ENCODE assay signal across 1 cellular context in genomic region chr17:44947461-44948314, GRCh38.
TF ChIP-seq lines count a peak whose summit lies in the region.

TSS of gene KIF18B (minus strand) at chr17:44947773. CDS start at chr17:44936344, 11,429 bp downstream.

TF ChIP-seq in HepG2, 621 proteins besides CTCF, POLR2A, EP300 and RAD21 (continued from another document and continues in another):
- TF ChIP-seq, protein P1, sequence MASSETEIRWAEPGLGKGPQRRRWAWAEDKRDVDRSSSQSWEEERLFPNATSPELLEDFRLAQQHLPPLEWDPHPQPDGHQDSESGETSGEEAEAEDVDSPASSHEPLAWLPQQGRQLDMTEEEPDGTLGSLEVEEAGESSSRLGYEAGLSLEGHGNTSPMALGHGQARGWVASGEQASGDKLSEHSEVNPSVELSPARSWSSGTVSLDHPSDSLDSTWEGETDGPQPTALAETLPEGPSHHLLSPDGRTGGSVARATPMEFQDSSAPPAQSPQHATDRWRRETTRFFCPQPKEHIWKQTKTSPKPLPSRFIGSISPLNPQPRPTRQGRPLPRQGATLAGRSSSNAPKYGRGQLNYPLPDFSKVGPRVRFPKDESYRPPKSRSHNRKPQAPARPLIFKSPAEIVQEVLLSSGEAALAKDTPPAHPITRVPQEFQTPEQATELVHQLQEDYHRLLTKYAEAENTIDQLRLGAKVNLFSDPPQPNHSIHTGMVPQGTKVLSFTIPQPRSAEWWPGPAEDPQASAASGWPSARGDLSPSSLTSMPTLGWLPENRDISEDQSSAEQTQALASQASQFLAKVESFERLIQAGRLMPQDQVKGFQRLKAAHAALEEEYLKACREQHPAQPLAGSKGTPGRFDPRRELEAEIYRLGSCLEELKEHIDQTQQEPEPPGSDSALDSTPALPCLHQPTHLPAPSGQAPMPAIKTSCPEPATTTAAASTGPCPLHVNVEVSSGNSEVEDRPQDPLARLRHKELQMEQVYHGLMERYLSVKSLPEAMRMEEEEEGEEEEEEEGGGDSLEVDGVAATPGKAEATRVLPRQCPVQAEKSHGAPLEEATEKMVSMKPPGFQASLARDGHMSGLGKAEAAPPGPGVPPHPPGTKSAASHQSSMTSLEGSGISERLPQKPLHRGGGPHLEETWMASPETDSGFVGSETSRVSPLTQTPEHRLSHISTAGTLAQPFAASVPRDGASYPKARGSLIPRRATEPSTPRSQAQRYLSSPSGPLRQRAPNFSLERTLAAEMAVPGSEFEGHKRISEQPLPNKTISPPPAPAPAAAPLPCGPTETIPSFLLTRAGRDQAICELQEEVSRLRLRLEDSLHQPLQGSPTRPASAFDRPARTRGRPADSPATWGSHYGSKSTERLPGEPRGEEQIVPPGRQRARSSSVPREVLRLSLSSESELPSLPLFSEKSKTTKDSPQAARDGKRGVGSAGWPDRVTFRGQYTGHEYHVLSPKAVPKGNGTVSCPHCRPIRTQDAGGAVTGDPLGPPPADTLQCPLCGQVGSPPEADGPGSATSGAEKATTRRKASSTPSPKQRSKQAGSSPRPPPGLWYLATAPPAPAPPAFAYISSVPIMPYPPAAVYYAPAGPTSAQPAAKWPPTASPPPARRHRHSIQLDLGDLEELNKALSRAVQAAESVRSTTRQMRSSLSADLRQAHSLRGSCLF (CRISPR knock-in tag; IDR thresholded peaks at IDR 0.05; ENCODE audit: borderline replicate concordance) = 0 out of 2 replicates have a peak, but pooled peaks have one; percentile 73
- no peak for TF ChIP-seq AKAP8 (CRISPR knock-in tag; IDR thresholded peaks at IDR 0.05)
- TF ChIP-seq SMARCE1 (IDR thresholded peaks at IDR 0.05; ENCODE audit: borderline replicate concordance) = no peak
- no peak for TF ChIP-seq NR2F1 (CRISPR knock-in tag; IDR thresholded peaks at IDR 0.05)
- TF ChIP-seq ZFP1 (CRISPR knock-in tag; IDR thresholded peaks at IDR 0.05) = no peak
- TF ChIP-seq, protein P2, sequence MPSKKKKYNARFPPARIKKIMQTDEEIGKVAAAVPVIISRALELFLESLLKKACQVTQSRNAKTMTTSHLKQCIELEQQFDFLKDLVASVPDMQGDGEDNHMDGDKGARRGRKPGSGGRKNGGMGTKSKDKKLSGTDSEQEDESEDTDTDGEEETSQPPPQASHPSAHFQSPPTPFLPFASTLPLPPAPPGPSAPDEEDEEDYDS (CRISPR knock-in tag; IDR thresholded peaks at IDR 0.05) = peak; percentile 89
- TF ChIP-seq, protein P3, sequence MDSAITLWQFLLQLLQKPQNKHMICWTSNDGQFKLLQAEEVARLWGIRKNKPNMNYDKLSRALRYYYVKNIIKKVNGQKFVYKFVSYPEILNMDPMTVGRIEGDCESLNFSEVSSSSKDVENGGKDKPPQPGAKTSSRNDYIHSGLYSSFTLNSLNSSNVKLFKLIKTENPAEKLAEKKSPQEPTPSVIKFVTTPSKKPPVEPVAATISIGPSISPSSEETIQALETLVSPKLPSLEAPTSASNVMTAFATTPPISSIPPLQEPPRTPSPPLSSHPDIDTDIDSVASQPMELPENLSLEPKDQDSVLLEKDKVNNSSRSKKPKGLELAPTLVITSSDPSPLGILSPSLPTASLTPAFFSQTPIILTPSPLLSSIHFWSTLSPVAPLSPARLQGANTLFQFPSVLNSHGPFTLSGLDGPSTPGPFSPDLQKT (CRISPR knock-in tag; IDR thresholded peaks at IDR 0.05; ENCODE audit: borderline replicate concordance) = no peak
- TF ChIP-seq TSC22D2 (CRISPR knock-in tag; IDR thresholded peaks at IDR 0.05; ENCODE audit: borderline replicate concordance) = 0 out of 2 replicates have a peak, but pooled peaks have one; percentile 43
- TF ChIP-seq, protein P4, sequence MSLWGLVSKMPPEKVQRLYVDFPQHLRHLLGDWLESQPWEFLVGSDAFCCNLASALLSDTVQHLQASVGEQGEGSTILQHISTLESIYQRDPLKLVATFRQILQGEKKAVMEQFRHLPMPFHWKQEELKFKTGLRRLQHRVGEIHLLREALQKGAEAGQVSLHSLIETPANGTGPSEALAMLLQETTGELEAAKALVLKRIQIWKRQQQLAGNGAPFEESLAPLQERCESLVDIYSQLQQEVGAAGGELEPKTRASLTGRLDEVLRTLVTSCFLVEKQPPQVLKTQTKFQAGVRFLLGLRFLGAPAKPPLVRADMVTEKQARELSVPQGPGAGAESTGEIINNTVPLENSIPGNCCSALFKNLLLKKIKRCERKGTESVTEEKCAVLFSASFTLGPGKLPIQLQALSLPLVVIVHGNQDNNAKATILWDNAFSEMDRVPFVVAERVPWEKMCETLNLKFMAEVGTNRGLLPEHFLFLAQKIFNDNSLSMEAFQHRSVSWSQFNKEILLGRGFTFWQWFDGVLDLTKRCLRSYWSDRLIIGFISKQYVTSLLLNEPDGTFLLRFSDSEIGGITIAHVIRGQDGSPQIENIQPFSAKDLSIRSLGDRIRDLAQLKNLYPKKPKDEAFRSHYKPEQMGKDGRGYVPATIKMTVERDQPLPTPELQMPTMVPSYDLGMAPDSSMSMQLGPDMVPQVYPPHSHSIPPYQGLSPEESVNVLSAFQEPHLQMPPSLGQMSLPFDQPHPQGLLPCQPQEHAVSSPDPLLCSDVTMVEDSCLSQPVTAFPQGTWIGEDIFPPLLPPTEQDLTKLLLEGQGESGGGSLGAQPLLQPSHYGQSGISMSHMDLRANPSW (CRISPR knock-in tag; IDR thresholded peaks at IDR 0.05; ENCODE audit: borderline replicate concordance) = no peak; the same call in 1 of the 2 replicates
- TF ChIP-seq ZNF546 (CRISPR knock-in tag; conservative IDR thresholded peaks at IDR 0.05) = no peak
- 0 out of 2 replicates have a peak, but pooled peaks have one; percentile 13 for TF ChIP-seq ZNF263 (CRISPR knock-in tag; IDR thresholded peaks at IDR 0.05)
- TF ChIP-seq PTBP1 (IDR thresholded peaks at IDR 0.05; ENCODE audit: low read depth, low read length, poor library complexity, severe bottlenecking) = no peak
- TF ChIP-seq PAF1 (CRISPR knock-in tag; IDR thresholded peaks at IDR 0.05) = no peak
- TF ChIP-seq ZNF138 (CRISPR knock-in tag; IDR thresholded peaks at IDR 0.05; ENCODE audit: low read depth) = peak; percentile 78; the same call in 1 of the 2 replicates
- TF ChIP-seq ZNF512B (CRISPR knock-in tag; IDR thresholded peaks at IDR 0.05; ENCODE audit: borderline replicate concordance) = no peak
- no peak for TF ChIP-seq ARID3A (IDR thresholded peaks at IDR 0.05; ENCODE audit: low read depth, low read length)
- 0 out of 2 replicates have a peak, but pooled peaks have one; percentile 61 for TF ChIP-seq SMAD9 (CRISPR knock-in tag; IDR thresholded peaks at IDR 0.05)
- TF ChIP-seq MEIS2 (CRISPR knock-in tag; IDR thresholded peaks at IDR 0.05) = peak; percentile 50; the same call in 1 of the 2 replicates
- TF ChIP-seq ZNF781 (CRISPR knock-in tag; IDR thresholded peaks at IDR 0.05; ENCODE audit: borderline replicate concordance, not compliant biosample characterization) = no peak
- peak; percentile 99 for TF ChIP-seq E2F1 (CRISPR knock-in tag; IDR thresholded peaks at IDR 0.05)
- TF ChIP-seq NFE2 (CRISPR knock-in tag; IDR thresholded peaks at IDR 0.05) = no peak
- TF ChIP-seq ZNF691 (CRISPR knock-in tag; IDR thresholded peaks at IDR 0.05; ENCODE audit: borderline replicate concordance, low read depth) = no peak; the same call in 1 of the 2 replicates
- TF ChIP-seq, protein P5, sequence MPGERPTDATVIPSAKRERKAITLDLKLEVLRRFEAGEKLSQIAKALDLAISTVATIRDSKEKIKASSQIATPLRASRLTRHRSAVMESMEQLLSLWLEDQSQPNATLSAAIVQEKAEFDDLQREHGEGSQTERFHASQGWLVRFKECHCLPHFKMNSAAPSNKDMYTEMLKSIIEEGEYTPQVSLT (CRISPR knock-in tag; IDR thresholded peaks at IDR 0.05; ENCODE audit: borderline replicate concordance, low read depth) = no peak
- TF ChIP-seq TFDP1 (CRISPR knock-in tag; IDR thresholded peaks at IDR 0.05; ENCODE audit: borderline replicate concordance) = peak; percentile 100
- TF ChIP-seq FOXK2 (IDR thresholded peaks at IDR 0.05) = peak; percentile 41; the same call in 1 of the 2 replicates
- no peak for TF ChIP-seq MLX (CRISPR knock-in tag; IDR thresholded peaks at IDR 0.05)
- no peak; the same call in 1 of the 2 replicates for TF ChIP-seq ZNF614 (CRISPR knock-in tag; IDR thresholded peaks at IDR 0.05; ENCODE audit: borderline replicate concordance)
- TF ChIP-seq FOXA3 (CRISPR knock-in tag; IDR thresholded peaks at IDR 0.05) = peak; percentile 24; the same call in 1 of the 2 replicates
- 0 out of 2 replicates have a peak, but pooled peaks have one; percentile 23 for TF ChIP-seq ZNF367 (CRISPR knock-in tag; IDR thresholded peaks at IDR 0.05; ENCODE audit: borderline replicate concordance)
- TF ChIP-seq, protein P6, sequence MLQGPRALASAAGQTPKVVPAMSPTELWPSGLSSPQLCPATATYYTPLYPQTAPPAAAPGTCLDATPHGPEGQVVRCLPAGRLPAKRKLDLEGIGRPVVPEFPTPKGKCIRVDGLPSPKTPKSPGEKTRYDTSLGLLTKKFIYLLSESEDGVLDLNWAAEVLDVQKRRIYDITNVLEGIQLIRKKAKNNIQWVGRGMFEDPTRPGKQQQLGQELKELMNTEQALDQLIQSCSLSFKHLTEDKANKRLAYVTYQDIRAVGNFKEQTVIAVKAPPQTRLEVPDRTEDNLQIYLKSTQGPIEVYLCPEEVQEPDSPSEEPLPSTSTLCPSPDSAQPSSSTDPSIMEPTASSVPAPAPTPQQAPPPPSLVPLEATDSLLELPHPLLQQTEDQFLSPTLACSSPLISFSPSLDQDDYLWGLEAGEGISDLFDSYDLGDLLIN (CRISPR knock-in tag; IDR thresholded peaks at IDR 0.05; ENCODE audit: borderline replicate concordance) = peak; percentile 97; the same call in 1 of the 2 replicates
- TF ChIP-seq ZFP41 (CRISPR knock-in tag; IDR thresholded peaks at IDR 0.05; ENCODE audit: borderline replicate concordance) = no peak
- no peak for TF ChIP-seq ZNF484 (CRISPR knock-in tag; IDR thresholded peaks at IDR 0.05; ENCODE audit: borderline replicate concordance, low read depth)
- peak; percentile 69; the same call in 1 of the 2 replicates for TF ChIP-seq POGZ (CRISPR knock-in tag; IDR thresholded peaks at IDR 0.05)
- peak; percentile 51; the same call in 1 of the 2 replicates for TF ChIP-seq ZFP37 (CRISPR knock-in tag; IDR thresholded peaks at IDR 0.05; ENCODE audit: borderline replicate concordance)
- TF ChIP-seq, protein P7, sequence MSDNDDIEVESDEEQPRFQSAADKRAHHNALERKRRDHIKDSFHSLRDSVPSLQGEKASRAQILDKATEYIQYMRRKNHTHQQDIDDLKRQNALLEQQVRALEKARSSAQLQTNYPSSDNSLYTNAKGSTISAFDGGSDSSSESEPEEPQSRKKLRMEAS (IDR thresholded peaks at IDR 0.05) = peak; percentile 92
